11 cellular contexts compared by ENCODE assay signal in the genomic region with DNA sequence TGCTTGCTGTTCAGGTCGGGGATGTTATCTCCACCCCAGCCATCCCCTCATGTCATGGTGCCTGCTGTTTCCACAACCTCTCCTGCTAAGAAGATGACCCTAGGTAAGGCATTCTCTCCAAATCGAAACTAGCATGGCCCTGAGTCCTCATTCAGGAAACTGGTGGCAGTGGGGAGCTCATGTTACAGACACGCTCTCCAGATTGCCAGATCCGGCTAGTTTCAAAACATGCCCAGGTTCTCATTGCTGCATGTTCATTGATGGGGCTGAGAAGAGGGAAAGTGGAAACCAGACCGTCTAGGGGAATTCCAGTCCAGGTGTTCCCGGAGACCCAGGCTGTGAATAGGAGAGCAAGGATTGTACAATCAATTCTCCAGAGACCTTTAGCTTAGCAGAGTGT.
DNase-seq lines count a peak whose midpoint lies in the region; ATAC-seq and TF ChIP-seq lines count a peak whose summit lies in the region.
"Had no signal": no experiment of that assay in that cellular context is flagged by ENCODE, and none has a peak within 500 bp of the region (broad histone marks: within the 10 kb centered on the region; RNA-seq: fewer than 3 reads in every experiment).

No MANE protein-coding gene starts in this region.

- peak; percentile 64 for DNase-seq in Calu3
- DNase-seq in NCI-H128 (lab: John Stamatoyannopoulos, UW; ENCODE audit: unreplicated experiment), result peak; percentile 87
- peak; percentile 23 to 30 for DNase-seq in SHP77 (lab: John Stamatoyannopoulos, UW)
- no peak for DNase-seq in lung (ENCODE audit: low spot score)
- DNase-seq in activated CD4-positive, alpha-beta T cell treated with anti-CD3 and anti-CD28 coated beads, Interleukin-2, amount 50 U/mL, for 4 hours, result no peak
- no peak for DNase-seq in ascending aorta (ENCODE audit: low spot score in 2 of 2)
- DNase-seq: CD4-positive, alpha-beta memory T cell; KBM-7 had no signal

- H3K4me3 ChIP-seq in lung, result no peak overlapping the region
- H3K4me3 ChIP-seq in ascending aorta, result no peak overlapping the region

- no peak for TF ChIP-seq CTCF in Calu3 (IDR thresholded peaks at IDR 0.05; ENCODE audit: unreplicated experiment)
- TF ChIP-seq CTCF in lung (IDR thresholded peaks at IDR 0.05; ENCODE audit: control extremely low read depth, extremely low read depth), result no peak
- no peak for TF ChIP-seq CTCF in ascending aorta (IDR thresholded peaks at IDR 0.05)

- ATAC-seq in lung (ENCODE audit: insufficient read depth, low FRiP score), result peak; percentile 27
- ATAC-seq in GM21619 (IDR thresholded peaks at IDR 0.05; ENCODE audit: unreplicated experiment), result no peak
- ATAC-seq in HG03135 (IDR thresholded peaks at IDR 0.05; ENCODE audit: unreplicated experiment), result no peak
- ATAC-seq: SK-N-SH treated with all-trans-retinoic acid at 6 μM for 48 hours had no signal

- H3K4me1 Mint-ChIP-seq in Calu3 (ENCODE audit: low read depth, unreplicated experiment), result peaks cover 10% of the 10 kb centered on the region
- H3K4me1 Mint-ChIP-seq: CD4-positive, alpha-beta memory T cell had no signal

- H3K4me3 Mint-ChIP-seq in Calu3 (ENCODE audit: low read depth, unreplicated experiment), result no peak overlapping the region
- H3K4me3 Mint-ChIP-seq: CD4-positive, alpha-beta memory T cell had no signal

- H3K4me1 ChIP-seq in lung (ENCODE audit: control insufficient read depth in 2 of 2, insufficient read depth in 2 of 2, low read length in 2 of 2) (peaks cover 0 to 1% of the 10 kb centered on the region in 2 donors), ascending aorta (no peaks in the 10 kb centered on the region)

- peaks cover 0 to 2% of the 10 kb centered on the region in 2 donors for H3K9me3 ChIP-seq in lung (ENCODE audit: control insufficient read depth in 2 of 2, insufficient read depth in 1 of 2, low read length in 1 of 2)
- H3K9me3 ChIP-seq in ascending aorta, result no peaks in the 10 kb centered on the region

- H3K27me3 ChIP-seq in lung (ENCODE audit: control insufficient read depth, insufficient read depth) (no peaks in the 10 kb centered on the region), ascending aorta (no peaks in the 10 kb centered on the region)

- 37 to 49% methylated on average over 6 of the region's 6 CpGs for WGBS in lung, 2 donors

- H3K36me3 ChIP-seq in lung (ENCODE audit: control insufficient read depth in 2 of 2, insufficient read depth in 2 of 2, low read length in 2 of 2), result no peaks in the 10 kb centered on the region
- no peaks in the 10 kb centered on the region for H3K36me3 ChIP-seq in ascending aorta

- H3K9me3 Mint-ChIP-seq in Calu3 (ENCODE audit: low read depth, unreplicated experiment), result no peaks in the 10 kb centered on the region

- no peaks in the 10 kb centered on the region for H3K27me3 Mint-ChIP-seq in Calu3 (ENCODE audit: unreplicated experiment)

- no peaks in the 10 kb centered on the region for H3K36me3 Mint-ChIP-seq in Calu3 (ENCODE audit: insufficient read depth, unreplicated experiment)
- H3K36me3 Mint-ChIP-seq: CD4-positive, alpha-beta memory T cell had no signal

- CTCF ChIA-PET in Calu3 (lab: Charles Lee), result interaction anchor here (1.0 to 1.7 kb wide), 2 partner anchors 12 to 116 kb away, joined by 5 read pairs; no protein-coding TSS in a partner anchor

- BruUV-seq in Calu3 (replicated peaks; lab: Mats Ljungman, UMichigan), result no TSS peak

- intact Hi-C loops in Calu3 (cut with micrococcal nuclease; ENCODE audit: unreplicated experiment), result loop anchor here (10.0 kb wide), 2 partner anchors 119 to 239 kb away; no protein-coding TSS in a partner anchor
- intact Hi-C loops in ascending aorta (cut with DNase I), result no loop called here

- no peak overlapping the region for H3K27ac ChIP-seq in lung (ENCODE audit: low read depth in 1 of 2, low read length in 1 of 2)
- no peak overlapping the region for H3K27ac ChIP-seq in ascending aorta

- peak overlapping the region; percentile 69 for H3K27ac Mint-ChIP-seq in Calu3 (ENCODE audit: unreplicated experiment)
- H3K27ac Mint-ChIP-seq: CD4-positive, alpha-beta memory T cell had no signal

Comparison
In these comparisons a context has a peak if more than half of its experiments do, and no peak if none do; other contexts are left out.
1. DNase-seq: peak in Calu3 (single experiment), NCI-H128 (single experiment) and SHP77 (2 of 2); none in lung (single experiment), activated CD4-positive, alpha-beta T cell treated with anti-CD3 and anti-CD28 coated beads, Interleukin-2, amount 50 U/mL, for 4 hours (0 of 2) and ascending aorta (0 of 2).